ENCODE assay signal across 9 cellular contexts in genomic region chr7:158353606-158354570, GRCh38.
DNase-seq lines count a peak whose midpoint lies in the region; ATAC-seq and TF ChIP-seq lines count a peak whose summit lies in the region.
"Had no signal": no experiment of that assay in that cellular context is flagged by ENCODE, and none has a peak within 500 bp of the region (broad histone marks: within the 10 kb centered on the region; RNA-seq: fewer than 3 reads in every experiment).

No MANE protein-coding gene starts in this region.

- H3K9me3 Mint-ChIP-seq in activated naive CD4-positive, alpha-beta T cell treated with anti-CD3 and anti-CD28 coated beads, Interleukin-2, amount 10 ng/mL, durations not matched to agents 7 days and 5 days, result peaks cover 4% of the 10 kb centered on the region

- H3K27ac ChIP-seq in testis (no peak overlapping the region), prostate gland (no peak overlapping the region)

- H3K4me3 Mint-ChIP-seq in activated naive CD4-positive, alpha-beta T cell treated with anti-CD3 and anti-CD28 coated beads, Interleukin-2, amount 10 ng/mL, durations not matched to agents 7 days and 5 days, result no peak overlapping the region
- H3K4me3 Mint-ChIP-seq: stimulated activated naive CD8-positive, alpha-beta T cell treated with anti-CD3 and anti-CD28 coated beads, Interleukin-15, Interleukin-2, amounts not matched to agents 100 ng/mL and 50 ng/mL, for 24 hours had no signal

- no peak overlapping the region for H3K4me3 ChIP-seq in choroid plexus epithelial cell (ENCODE audit: low read depth, low read length)
- H3K4me3 ChIP-seq in testis, result no peak overlapping the region
- no peak overlapping the region for H3K4me3 ChIP-seq in prostate gland

- no peaks in the 10 kb centered on the region for H3K27me3 Mint-ChIP-seq in activated naive CD4-positive, alpha-beta T cell treated with anti-CD3 and anti-CD28 coated beads, Interleukin-2, amount 10 ng/mL, durations not matched to agents 7 days and 5 days
- H3K27me3 Mint-ChIP-seq: stimulated activated naive CD8-positive, alpha-beta T cell treated with anti-CD3 and anti-CD28 coated beads, Interleukin-15, Interleukin-2, amounts not matched to agents 100 ng/mL and 50 ng/mL, for 24 hours had no signal

- CTCF ChIA-PET in activated naive CD4-positive, alpha-beta T cell treated with anti-CD3 and anti-CD28 coated beads, Interleukin-2, amount 10 ng/mL, durations not matched to agents 7 days and 5 days (lab: Charles Lee), result interaction anchor here (1.2 kb wide), 1 partner anchor 62 kb away, joined by 3 read pairs; no protein-coding TSS in a partner anchor

- H3K4me1 Mint-ChIP-seq in activated naive CD4-positive, alpha-beta T cell treated with anti-CD3 and anti-CD28 coated beads, Interleukin-2, amount 10 ng/mL, durations not matched to agents 7 days and 5 days, result no peaks in the 10 kb centered on the region

- intact Hi-C loops in testis (cut with DNase I; ENCODE audit: low total_unique reads) (no loop called here), prostate gland (cut with DNase I) (no loop called here)

- 56 to 63% methylated on average over 12 of the region's 12 CpGs for WGBS in testis, 2 donors
- 55% methylated on average over 12 of the region's 12 CpGs for WGBS in prostate gland

- H3K4me1 ChIP-seq in testis (no peaks in the 10 kb centered on the region), prostate gland (replicated peaks) (no peaks in the 10 kb centered on the region)

- H3K9me3 ChIP-seq in testis, result no peaks in the 10 kb centered on the region
- H3K9me3 ChIP-seq in prostate gland, result no peaks in the 10 kb centered on the region

- TF ChIP-seq POLR2A in testis (IDR thresholded peaks at IDR 0.05) (no peak), prostate gland (IDR thresholded peaks at IDR 0.05) (no peak)

- peak; percentile 47 for DNase-seq in activated naive CD4-positive, alpha-beta T cell treated with anti-CD3 and anti-CD28 coated beads, Interleukin-2, amount 10 ng/mL, durations not matched to agents 7 days and 5 days
- DNase-seq in activated naive CD4-positive, alpha-beta T cell treated with Interleukin-2 at 50 U/mL for 16 hours, result no peak
- peak; percentile 21 for DNase-seq in NCI-H345 treated with DMSO at 0.1 percent for 48 hours (lab: John Stamatoyannopoulos, UW; ENCODE audit: unreplicated experiment)
- peak; percentile 51 for DNase-seq in choroid plexus epithelial cell (ENCODE audit: low read depth)
- peak; percentile 42 for DNase-seq in testis
- DNase-seq in prostate gland (ENCODE audit: low spot score), result no peak

- no peaks in the 10 kb centered on the region for H3K36me3 ChIP-seq in testis (ENCODE audit: low read depth, missing control alignments)
- no peaks in the 10 kb centered on the region for H3K36me3 ChIP-seq in prostate gland

- H3K36me3 Mint-ChIP-seq in activated naive CD4-positive, alpha-beta T cell treated with anti-CD3 and anti-CD28 coated beads, Interleukin-2, amount 10 ng/mL, durations not matched to agents 7 days and 5 days, result no peaks in the 10 kb centered on the region

- H3K27me3 ChIP-seq in testis (no peaks in the 10 kb centered on the region), prostate gland (replicated peaks; ENCODE audit: insufficient read depth) (no peaks in the 10 kb centered on the region)

- no peak overlapping the region for H3K27ac Mint-ChIP-seq in activated naive CD4-positive, alpha-beta T cell treated with anti-CD3 and anti-CD28 coated beads, Interleukin-2, amount 10 ng/mL, durations not matched to agents 7 days and 5 days
- H3K27ac Mint-ChIP-seq: stimulated activated naive CD8-positive, alpha-beta T cell treated with anti-CD3 and anti-CD28 coated beads, Interleukin-15, Interleukin-2, amounts not matched to agents 100 ng/mL and 50 ng/mL, for 24 hours had no signal

- TF ChIP-seq CTCF in choroid plexus epithelial cell (conservative IDR thresholded peaks at IDR 0.05; ENCODE audit: low read depth, low read length) (peak; percentile 68), testis (IDR thresholded peaks at IDR 0.05) (peak in 2 of 3 experiments; percentile 26 to 32), prostate gland (IDR thresholded peaks at IDR 0.05) (peak in 1 of 4 experiments; percentile 34)

- no peak for ATAC-seq in GM21528 (IDR thresholded peaks at IDR 0.05; ENCODE audit: low FRiP score, unreplicated experiment)
- ATAC-seq in HG03095 (IDR thresholded peaks at IDR 0.05; ENCODE audit: unreplicated experiment), result no peak

Comparison
In these comparisons a context has a peak if more than half of its experiments do, and no peak if none do; other contexts are left out.
1. DNase-seq: peak in activated naive CD4-positive, alpha-beta T cell treated with anti-CD3 and anti-CD28 coated beads, Interleukin-2, amount 10 ng/mL, durations not matched to agents 7 days and 5 days (single experiment), NCI-H345 treated with DMSO at 0.1 percent for 48 hours (single experiment), choroid plexus epithelial cell (single experiment) and testis (single experiment); none in activated naive CD4-positive, alpha-beta T cell treated with Interleukin-2 at 50 U/mL for 16 hours (single experiment) and prostate gland (single experiment).